In genomic region chr16:28528463-28528867, GRCh38 we compare ENCODE assay signal across 1 cellular context.
TF ChIP-seq lines count a peak whose summit lies in the region.

No MANE protein-coding gene starts in this region.

TF ChIP-seq in HepG2, 621 proteins besides CTCF, POLR2A, EP300 and RAD21 (continued from another document and continues in another):
- TF ChIP-seq SNRNP70 (IDR thresholded peaks at IDR 0.05; ENCODE audit: low read depth, low read length): no peak
- no peak for TF ChIP-seq JDP2 (CRISPR knock-in tag; IDR thresholded peaks at IDR 0.05; ENCODE audit: borderline replicate concordance)
- TF ChIP-seq CERS6 (CRISPR knock-in tag; IDR thresholded peaks at IDR 0.05): no peak
- no peak for TF ChIP-seq AKNA (CRISPR knock-in tag; IDR thresholded peaks at IDR 0.05; ENCODE audit: borderline replicate concordance)
- no peak for TF ChIP-seq ZMYM2 (CRISPR knock-in tag; IDR thresholded peaks at IDR 0.05)
- TF ChIP-seq ZNF329 (CRISPR knock-in tag; IDR thresholded peaks at IDR 0.05; ENCODE audit: low read depth): no peak
- TF ChIP-seq ZNF563 (CRISPR knock-in tag; IDR thresholded peaks at IDR 0.05): no peak; the same call in 1 of the 2 replicates
- TF ChIP-seq XBP1 (CRISPR knock-in tag; IDR thresholded peaks at IDR 0.05): no peak
- no peak for TF ChIP-seq ZNF383 (CRISPR knock-in tag; IDR thresholded peaks at IDR 0.05; ENCODE audit: borderline replicate concordance)
- TF ChIP-seq ZNF644 (CRISPR knock-in tag; IDR thresholded peaks at IDR 0.05; ENCODE audit: low read depth): 0 out of 2 replicates have a peak, but pooled peaks have one; percentile 8
- TF ChIP-seq ZNF784 (CRISPR knock-in tag; IDR thresholded peaks at IDR 0.05; ENCODE audit: borderline replicate concordance): no peak; the same call in 1 of the 2 replicates
- TF ChIP-seq GLI4 (CRISPR knock-in tag; IDR thresholded peaks at IDR 0.05; ENCODE audit: borderline replicate concordance): no peak
- TF ChIP-seq MTA1 (CRISPR knock-in tag; IDR thresholded peaks at IDR 0.05; ENCODE audit: borderline replicate concordance): no peak; the same call in 1 of the 2 replicates
- no peak for TF ChIP-seq ATRX (CRISPR knock-in tag; IDR thresholded peaks at IDR 0.05; ENCODE audit: borderline replicate concordance)
- TF ChIP-seq CREBL2 (CRISPR knock-in tag; IDR thresholded peaks at IDR 0.05; ENCODE audit: borderline replicate concordance): no peak
- TF ChIP-seq BRCA1 (CRISPR knock-in tag; IDR thresholded peaks at IDR 0.05): no peak; the same call in 1 of the 2 replicates
- no peak for TF ChIP-seq NR1H2 (CRISPR knock-in tag; IDR thresholded peaks at IDR 0.05; ENCODE audit: borderline replicate concordance, low read depth)
- TF ChIP-seq ZNF235 (CRISPR knock-in tag; IDR thresholded peaks at IDR 0.05; ENCODE audit: borderline replicate concordance): no peak
- no peak for TF ChIP-seq SRSF4 (IDR thresholded peaks at IDR 0.05; ENCODE audit: low read depth, low read length, poor library complexity, severe bottlenecking)
- TF ChIP-seq RFXANK (CRISPR knock-in tag; IDR thresholded peaks at IDR 0.05): no peak
- 0 out of 2 replicates have a peak, but pooled peaks have one; percentile 75 for TF ChIP-seq THYN1 (CRISPR knock-in tag; IDR thresholded peaks at IDR 0.05; ENCODE audit: borderline replicate concordance, low read depth)
- TF ChIP-seq JUN (CRISPR knock-in tag; IDR thresholded peaks at IDR 0.05): no peak
- TF ChIP-seq ZNF136 (CRISPR knock-in tag; IDR thresholded peaks at IDR 0.05; ENCODE audit: low read depth): 0 out of 2 replicates have a peak, but pooled peaks have one; percentile 31
- TF ChIP-seq MATR3 (CRISPR knock-in tag; IDR thresholded peaks at IDR 0.05): no peak
- TF ChIP-seq ERF (CRISPR knock-in tag; IDR thresholded peaks at IDR 0.05): 0 out of 2 replicates have a peak, but pooled peaks have one; percentile 27
- TF ChIP-seq HOMEZ (CRISPR knock-in tag; IDR thresholded peaks at IDR 0.05; ENCODE audit: low read depth): no peak
- no peak for TF ChIP-seq ZNF569 (CRISPR knock-in tag; IDR thresholded peaks at IDR 0.05; ENCODE audit: borderline replicate concordance)
- no peak for TF ChIP-seq IKZF4 (CRISPR knock-in tag; IDR thresholded peaks at IDR 0.05; ENCODE audit: borderline replicate concordance, low read depth, not compliant biosample characterization)
- TF ChIP-seq NR2F6 (IDR thresholded peaks at IDR 0.05): peak; percentile 73
- TF ChIP-seq NR2F6 (CRISPR knock-in tag; IDR thresholded peaks at IDR 0.05): peak; percentile 62
- TF ChIP-seq ZNF75D (CRISPR knock-in tag; IDR thresholded peaks at IDR 0.05; ENCODE audit: borderline replicate concordance): no peak
- TF ChIP-seq ZBTB37 (CRISPR knock-in tag; IDR thresholded peaks at IDR 0.05): peak; percentile 98
- TF ChIP-seq FOXP4 (CRISPR knock-in tag; IDR thresholded peaks at IDR 0.05): peak; percentile 82
- TF ChIP-seq HMG20B (CRISPR knock-in tag; conservative IDR thresholded peaks at IDR 0.05): no peak
- TF ChIP-seq ZNF687 (CRISPR knock-in tag; IDR thresholded peaks at IDR 0.05): peak; percentile 28; the same call in 1 of the 2 replicates
- TF ChIP-seq ZNF281 (CRISPR knock-in tag; IDR thresholded peaks at IDR 0.05; ENCODE audit: borderline replicate concordance): no peak
- no peak for TF ChIP-seq HOXA9 (CRISPR knock-in tag; IDR thresholded peaks at IDR 0.05; ENCODE audit: borderline replicate concordance)
- no peak for TF ChIP-seq MEIS1 (CRISPR knock-in tag; IDR thresholded peaks at IDR 0.05; ENCODE audit: borderline replicate concordance)
- no peak for TF ChIP-seq TCF12 (IDR thresholded peaks at IDR 0.05)
- TF ChIP-seq TCF12 (CRISPR knock-in tag; IDR thresholded peaks at IDR 0.05): no peak
- TF ChIP-seq KAT8 (CRISPR knock-in tag; IDR thresholded peaks at IDR 0.05): no peak
